ENCODE assay signal across 8 cellular contexts in the genomic region with DNA sequence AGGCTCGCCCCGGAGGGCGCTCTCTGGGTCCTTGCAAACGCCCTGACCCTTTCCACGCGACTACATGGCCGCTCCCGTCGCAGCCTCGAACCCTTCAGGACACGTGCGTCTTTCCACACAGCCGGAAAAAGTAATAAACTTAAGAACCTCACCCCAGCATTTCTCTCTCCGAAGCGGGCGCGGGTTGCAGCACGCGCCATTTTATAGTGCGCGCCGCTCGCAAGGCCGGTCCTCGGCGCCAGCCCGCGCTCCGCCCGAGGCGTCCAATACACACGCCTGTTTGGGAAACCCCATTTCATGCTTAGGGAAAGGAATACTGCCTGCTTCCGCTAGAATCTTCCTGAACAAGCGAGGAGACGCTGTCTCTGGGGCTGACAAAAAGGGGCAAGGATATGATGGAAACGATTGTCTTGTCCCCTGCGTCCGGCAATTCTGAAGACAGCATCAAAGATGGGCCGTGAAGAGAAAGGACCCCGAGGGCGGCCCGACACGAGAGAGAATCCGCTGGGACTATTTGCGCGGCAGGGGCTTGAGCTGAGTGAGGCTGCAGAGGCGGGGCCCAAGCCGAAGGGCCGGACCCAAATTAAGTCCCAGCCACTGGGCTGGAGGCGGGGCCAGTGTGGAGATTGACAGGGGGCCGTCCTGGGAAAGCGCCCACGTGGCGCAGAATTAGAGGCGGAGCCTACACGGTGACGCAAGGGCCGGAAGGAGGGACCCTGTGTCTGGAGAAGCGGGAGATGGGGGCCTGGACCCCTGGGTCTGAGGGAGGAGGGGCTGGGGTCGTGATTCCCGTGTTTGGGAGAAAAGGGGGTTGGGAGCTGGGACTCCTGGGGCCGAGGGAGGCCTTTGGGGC. TPM values are rescaled to one million over a fixed set of nuclear protein-coding genes. Genes with fewer than 3 reads are reported as not detected.
DNase-seq lines count a peak whose midpoint lies in the region; ATAC-seq, FAIRE-seq and TF ChIP-seq lines count a peak whose summit lies in the region.

No MANE protein-coding gene starts in this region.

- ATAC-seq in GM19324 (IDR thresholded peaks at IDR 0.05; ENCODE audit: low FRiP score, unreplicated experiment) (peak; percentile 95), HG03460 (IDR thresholded peaks at IDR 0.05; ENCODE audit: unreplicated experiment) (peak; percentile 93)

- DNase-seq in BJ (ENCODE audit: low read depth), result peak; percentile 84
- peak; percentile 92 for DNase-seq in NCI-H524 treated with DMSO at 0.1 percent for 48 hours (lab: John Stamatoyannopoulos, UW)
- peak; percentile 99 for DNase-seq in activated CD4-positive, alpha-beta T cell treated with anti-CD3 and anti-CD28 coated beads for 48 hours
- DNase-seq in kidney tubule cell (ENCODE audit: low spot score), result peak; percentile 99
- DNase-seq in stimulated activated CD4-positive, alpha-beta T cell treated with anti-CD3 and anti-CD28 coated beads, Interleukin-1b, Interleukin-23, amount 100 ng/mL, for 1 hour (ENCODE audit: low read depth in 2 of 2), result peak; percentile 94 to 97

- CTCF ChIA-PET in BJ (lab: Yijun Ruan, JAX), result interaction anchor here (1.0 kb wide), 1 partner anchor 117 kb away, joined by 3 read pairs; no protein-coding TSS in a partner anchor

- no peaks in the 10 kb centered on the region for H3K27me3 ChIP-seq in BJ (ENCODE audit: control insufficient read depth, insufficient read depth, low read length)

- peak overlapping the region; percentile 98 for H3K4me3 ChIP-seq in BJ (ENCODE audit: low read depth, low read length)

- 0 out of 2 replicates have a peak, but pooled peaks have one; percentile 2 for TF ChIP-seq CTCF in BJ (IDR thresholded peaks at IDR 0.05; ENCODE audit: insufficient read depth, low read depth, low read length)

- H3K36me3 ChIP-seq in BJ (ENCODE audit: control insufficient read depth, insufficient read depth, low read length), result peaks cover 6% of the 10 kb centered on the region

- FAIRE-seq in colon (lab: Jason Lieb, UNC), result peak; percentile 28

- POLR2A ChIA-PET in BJ (lab: Charles Lee), result interaction anchor here (0.6 to 1.0 kb wide), 3 partner anchors 12 to 899 kb away, joined by 3 to 4 read pairs (median 3); no protein-coding TSS in a partner anchor

RNA-seq across cellular contexts. Expression of gene ACP4, which starts 14.4 kb away (rescaled TPM):
- not detected in 2 replicates for polyA plus RNA-seq in BJ (2011; rRNA removed)
- not detected in 2 replicates for polyA minus RNA-seq in BJ (2011; rRNA and poly(A)+ RNA removed)

RNA-seq across cellular contexts. Expression of gene KLK1, which starts 18.9 kb away (rescaled TPM):
- polyA plus RNA-seq in BJ (2011; rRNA removed), result 0.15 and 0.17 TPM in 2 replicates
- not detected in 2 replicates for polyA minus RNA-seq in BJ (2011; rRNA and poly(A)+ RNA removed)

RNA-seq across cellular contexts. Expression of gene KLK15, which starts 28.7 kb away (rescaled TPM):
- not detected in 2 replicates for polyA plus RNA-seq in BJ (2011; rRNA removed)
- polyA minus RNA-seq in BJ (2011; rRNA and poly(A)+ RNA removed), result not detected in 2 replicates

RNA-seq across cellular contexts. Expression of gene GPR32, which starts 34.4 kb away (rescaled TPM):
- polyA plus RNA-seq in BJ (2011; rRNA removed), result not detected in 2 replicates
- not detected in 2 replicates for polyA minus RNA-seq in BJ (2011; rRNA and poly(A)+ RNA removed)

RNA-seq across cellular contexts. Expression of gene KLK3, which starts 50.1 kb away (rescaled TPM):
- polyA plus RNA-seq in BJ (2011; rRNA removed), result not detected in 2 replicates
- not detected in 2 replicates for polyA minus RNA-seq in BJ (2011; rRNA and poly(A)+ RNA removed)

Comparison
In these comparisons a context has a peak if more than half of its experiments do, and no peak if none do; other contexts are left out.
1. Peak in every context shown above with its lines: DNase-seq, ATAC-seq and H3K4me3 ChIP-seq.